ENCODE assay signal across 1 cellular context in the genomic region with DNA sequence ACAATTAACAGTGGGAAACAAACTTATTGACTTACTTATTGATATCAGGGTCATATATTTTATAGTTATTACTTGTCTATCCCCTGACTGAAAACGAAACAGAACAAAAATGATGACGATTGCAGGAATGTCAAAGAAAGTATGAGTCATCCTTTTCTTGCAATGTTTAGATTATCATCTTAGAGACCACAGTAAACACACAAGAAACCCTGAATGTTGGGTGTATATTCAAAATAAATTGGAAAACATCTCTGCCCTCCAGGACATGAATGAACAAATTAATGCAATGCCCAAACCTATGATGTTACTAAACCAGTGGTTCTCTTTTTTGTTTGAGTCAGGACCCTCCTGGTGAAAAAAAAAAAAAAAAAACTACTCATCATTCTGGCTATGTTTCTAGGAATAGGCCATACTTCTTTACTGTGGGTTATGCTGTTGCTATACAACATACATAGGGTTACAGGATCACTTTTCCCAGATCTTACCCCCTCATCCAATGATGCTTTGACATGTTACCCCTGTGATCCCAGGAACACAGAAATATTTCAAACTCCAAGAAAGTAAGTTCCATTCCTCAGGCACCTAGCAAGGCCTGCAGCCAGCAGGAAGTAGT.
TF ChIP-seq lines count a peak whose summit lies in the region.

No MANE protein-coding gene starts in this region.

TF ChIP-seq in HCT116, 20 proteins besides CTCF, POLR2A, EP300 and RAD21 (continued from another document):
- TF ChIP-seq, protein P1, sequence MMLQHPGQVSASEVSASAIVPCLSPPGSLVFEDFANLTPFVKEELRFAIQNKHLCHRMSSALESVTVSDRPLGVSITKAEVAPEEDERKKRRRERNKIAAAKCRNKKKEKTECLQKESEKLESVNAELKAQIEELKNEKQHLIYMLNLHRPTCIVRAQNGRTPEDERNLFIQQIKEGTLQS (IDR thresholded peaks at IDR 0.05): no peak
